22 cellular contexts compared by ENCODE assay signal in genomic region chr4:149741186-149741831, GRCh38.
DNase-seq lines count a peak whose midpoint lies in the region; FAIRE-seq and TF ChIP-seq lines count a peak whose summit lies in the region.
"Had no signal": no experiment of that assay in that cellular context is flagged by ENCODE, and none has a peak within 500 bp of the region (broad histone marks: within the 10 kb centered on the region; RNA-seq: fewer than 3 reads in every experiment).

No MANE protein-coding gene starts in this region.

- H3K27me3 ChIP-seq in GM23248 (replicated peaks; ENCODE audit: insufficient read depth) = no peaks in the 10 kb centered on the region
- H3K27me3 ChIP-seq in OCI-LY3 (ENCODE audit: low read depth, low read length) = no peaks in the 10 kb centered on the region
- H3K27me3 ChIP-seq: BE2C had no signal

- H4K20me1 ChIP-seq in GM23248 (ENCODE audit: insufficient read depth) (no peaks in the 10 kb centered on the region), OCI-LY3 (ENCODE audit: insufficient read depth, low read length) (no peaks in the 10 kb centered on the region)

- DNase-seq in DMS53 (lab: John Stamatoyannopoulos, UW) (peak; percentile 1), DMS53 treated with DMSO at 0.1 percent for 48 hours (lab: John Stamatoyannopoulos, UW; ENCODE audit: unreplicated experiment) (no peak), GM23248 (peak; percentile 7), GM19240 (ENCODE audit: insufficient read length, low spot score) (no peak), NCI-H345 treated with DMSO at 0.1 percent for 48 hours (lab: John Stamatoyannopoulos, UW; ENCODE audit: unreplicated experiment) (no peak), NCI-H1092 (lab: John Stamatoyannopoulos, UW) (no peak), GM12892 (ENCODE audit: insufficient read length) (no peak)
- DNase-seq: ACHN; BE2C; CD8-positive, alpha-beta memory T cell; DMS 273 treated with DMSO at 0.1 percent for 48 hours; DND-41; H7; Kasumi-1; NCI-H2029; NCI-H526 treated with DMSO at 0.1 percent for 48 hours; SHP77 had no signal

- no peak overlapping the region for H2AFZ ChIP-seq in GM23248
- H2AFZ ChIP-seq in OCI-LY3 (ENCODE audit: low read depth, low read length) = 0 out of 2 replicates have a peak overlapping the region, but pooled peaks have one; percentile 17

- H3K9me2 ChIP-seq in GM23248 (ENCODE audit: insufficient read depth) = no peaks in the 10 kb centered on the region

- H3K4me1 ChIP-seq in GM23248 (ENCODE audit: insufficient read depth) (no peaks in the 10 kb centered on the region), OCI-LY3 (ENCODE audit: low read length) (no peaks in the 10 kb centered on the region)
- H3K4me1 ChIP-seq: BE2C had no signal

- FAIRE-seq in GM12892 (lab: Jason Lieb, UNC) = no peak
- FAIRE-seq: HTR-8/SVneo, K562 had no signal

- no peaks in the 10 kb centered on the region for H3K79me2 ChIP-seq in GM23248 (ENCODE audit: insufficient read depth)
- H3K79me2 ChIP-seq in OCI-LY3 (ENCODE audit: low read length) = no peaks in the 10 kb centered on the region

- 67 to 68% methylated on average over 1 of the region's 1 CpG for WGBS in GM23248 (ENCODE audit: low coverage in 1 of 2, low lambda C conversion rate in 2 of 2, missing lambda C conversion rate in 2 of 2), 2 experiments

- H3K36me3 ChIP-seq in GM23248 (ENCODE audit: low read depth) (no peaks in the 10 kb centered on the region), OCI-LY3 (replicated peaks; ENCODE audit: low read depth, low read length) (no peaks in the 10 kb centered on the region)
- H3K36me3 ChIP-seq: BE2C had no signal

- H3K27ac ChIP-seq in GM23248 = no peak overlapping the region
- H3K27ac ChIP-seq in OCI-LY3 (ENCODE audit: low read length) = no peak overlapping the region
- H3K27ac ChIP-seq: 22Rv1, RWPE1 had no signal

- TF ChIP-seq CTCF in OCI-LY3 (IDR thresholded peaks at IDR 0.05; ENCODE audit: low read depth, low read length) = no peak

- TF ChIP-seq POLR2A in GM12892 (IDR thresholded peaks at IDR 0.05; ENCODE audit: low read depth, low read length) = no peak

- H3F3A ChIP-seq in GM23248 (ENCODE audit: insufficient read depth) = no peaks in the 10 kb centered on the region

- in situ Hi-C loops in GM23248 (cut with MboI) = no loop called here

- no peaks in the 10 kb centered on the region for H3K9me3 ChIP-seq in GM23248 (ENCODE audit: low read depth)
- H3K9me3 ChIP-seq in OCI-LY3 (ENCODE audit: insufficient read depth, low read length) = no peaks in the 10 kb centered on the region
- H3K9me3 ChIP-seq: BE2C had no signal

- H3K9ac ChIP-seq in GM23248 (no peak overlapping the region), OCI-LY3 (ENCODE audit: low read length) (no peak overlapping the region)

- H3K4me2 ChIP-seq in GM23248 (ENCODE audit: unreplicated experiment) = no peak overlapping the region
- H3K4me2 ChIP-seq in OCI-LY3 (ENCODE audit: low read length) = no peak overlapping the region

- H3K4me3 ChIP-seq in GM23248 = no peak overlapping the region
- no peak overlapping the region for H3K4me3 ChIP-seq in OCI-LY3 (ENCODE audit: low read length)
- H3K4me3 ChIP-seq: K562 had no signal

Comparison
In these comparisons a context has a peak if more than half of its experiments do, and no peak if none do; other contexts are left out.
1. DNase-seq: peak in DMS53 (single experiment) and GM23248 (single experiment); none in DMS53 treated with DMSO at 0.1 percent for 48 hours (single experiment), GM19240 (single experiment), NCI-H345 treated with DMSO at 0.1 percent for 48 hours (single experiment), NCI-H1092 (single experiment) and GM12892 (single experiment).